Comparison of ENCODE assay signal across 1 cellular context in genomic region chr5:111670826-111671492, GRCh38.
TF ChIP-seq lines count a peak whose summit lies in the region.

No MANE protein-coding gene starts in this region.

TF ChIP-seq in endothelial cell of umbilical vein, 7 proteins besides CTCF, POLR2A, EP300 and RAD21 (continued from another document):
- TF ChIP-seq MAX (IDR thresholded peaks at IDR 0.05; ENCODE audit: insufficient read depth, insufficient read length) (no peak), GATA2 (IDR thresholded peaks at IDR 0.05; ENCODE audit: insufficient read depth, insufficient read length, low read depth, low read length) (no peak), JUN (IDR thresholded peaks at IDR 0.05; ENCODE audit: borderline replicate concordance, insufficient read depth, insufficient read length, low read depth) (no peak), POLR2AphosphoS5 (IDR thresholded peaks at IDR 0.05; ENCODE audit: insufficient read depth, low read depth, low read length) (no peak), EZH2 (IDR thresholded peaks at IDR 0.05; ENCODE audit: borderline replicate concordance, low read depth, low read length, severe bottlenecking) (no peak), FOS (IDR thresholded peaks at IDR 0.05; ENCODE audit: borderline replicate concordance, insufficient read depth, low read length) (no peak)
